Comparison of ENCODE assay signal across 14 cellular contexts in genomic region chr17:76277300-76278267, GRCh38. TPM values are rescaled to one million over a fixed set of nuclear protein-coding genes. Genes with fewer than 3 reads are reported as not detected.
DNase-seq lines count a peak whose midpoint lies in the region; ATAC-seq, FAIRE-seq and TF ChIP-seq lines count a peak whose summit lies in the region.
"Had no signal": no experiment of that assay in that cellular context is flagged by ENCODE, and none has a peak within 500 bp of the region (broad histone marks: within the 10 kb centered on the region; RNA-seq: fewer than 3 reads in every experiment).

No MANE protein-coding gene starts in this region.

- no peaks in the 10 kb centered on the region for H3K79me2 ChIP-seq in HepG2 (ENCODE audit: insufficient read depth, low read length)

- no peak overlapping the region for H3K4me3 ChIP-seq in CD4-positive, CD25-positive, alpha-beta regulatory T cell (ENCODE audit: low read depth, low read length)
- no peak overlapping the region for H3K4me3 ChIP-seq in HepG2 (replicated peaks in 1 of 3; ENCODE audit: insufficient read depth in 1 of 3, low read depth in 2 of 3, low read length in 3 of 3)
- no peak overlapping the region for H3K4me3 ChIP-seq in Peyer's patch
- H3K4me3 ChIP-seq: dorsolateral prefrontal cortex had no signal

- POLR2A ChIA-PET in activated CD8-positive, alpha-beta T cell treated with anti-CD3 and anti-CD28 coated beads for 36 hours (lab: Charles Lee), result interaction anchor here (0.6 to 28.3 kb wide), 4 partner anchors 9 to 250 kb away, joined by 5 to 960 read pairs (median 16); partner anchors contain the start of genes EVPL, RNF157 and UBALD2
- POLR2A ChIA-PET in HepG2 (lab: Yijun Ruan, JAX), result no interaction called here

- peak overlapping the region; percentile 62 to 87 (median 65) for H3K27ac Mint-ChIP-seq in CD4-positive, CD25-positive, alpha-beta regulatory T cell
- H3K27ac Mint-ChIP-seq in activated CD8-positive, alpha-beta T cell treated with anti-CD3 and anti-CD28 coated beads for 36 hours, result peak overlapping the region; percentile 79
- H3K27ac Mint-ChIP-seq: CD8-positive, alpha-beta T cell had no signal

- TF ChIP-seq EP300 in HepG2 (IDR thresholded peaks at IDR 0.05; ENCODE audit: low read depth in 2 of 2, low read length in 2 of 2) (no peak), HepG2 (CRISPR knock-in tag; IDR thresholded peaks at IDR 0.05; ENCODE audit: borderline replicate concordance) (no peak)

- no TSS peak for BruUV-seq in HepG2 (replicated peaks; lab: Mats Ljungman, UMichigan)

- CTCF ChIA-PET in activated CD8-positive, alpha-beta T cell treated with anti-CD3 and anti-CD28 coated beads for 36 hours (lab: Charles Lee), result interaction anchor here (0.7 to 7.4 kb wide), 13 partner anchors 11 to 264 kb away, joined by 3 to 236 read pairs (median 22); partner anchors contain the start of gene UBALD2
- CTCF ChIA-PET in HepG2 (lab: Yijun Ruan, JAX; ENCODE audit: low intra/inter-chr PET ratio, low total read pairs), result no interaction called here

- no peak overlapping the region for H3K4me2 ChIP-seq in HepG2 (ENCODE audit: low read depth, low read length)

- H2AFZ ChIP-seq in HepG2 (ENCODE audit: low read length), result no peak overlapping the region

- H3K36me3 ChIP-seq in CD4-positive, CD25-positive, alpha-beta regulatory T cell (ENCODE audit: control insufficient read depth, insufficient read depth, low read length), result no peaks in the 10 kb centered on the region
- no peaks in the 10 kb centered on the region for H3K36me3 ChIP-seq in HepG2 (replicated peaks in 1 of 2; ENCODE audit: control insufficient read depth in 1 of 2, insufficient read depth in 2 of 2, low read length in 2 of 2)
- H3K36me3 ChIP-seq in Peyer's patch, result no peaks in the 10 kb centered on the region

- no peak for ATAC-seq in CD4-positive, CD25-positive, alpha-beta regulatory T cell (ENCODE audit: low read depth in 2 of 2)
- no peak for ATAC-seq in activated CD8-positive, alpha-beta T cell treated with anti-CD3 and anti-CD28 coated beads for 36 hours
- no peak for ATAC-seq in HepG2
- no peak for ATAC-seq in GM21515 (IDR thresholded peaks at IDR 0.05; ENCODE audit: unreplicated experiment)
- no peak for ATAC-seq in HG02759 (IDR thresholded peaks at IDR 0.05; ENCODE audit: unreplicated experiment)
- ATAC-seq: CD8-positive, alpha-beta T cell; sciatic nerve had no signal

- H3K9me3 ChIP-seq in CD4-positive, CD25-positive, alpha-beta regulatory T cell (ENCODE audit: control insufficient read depth in 2 of 2, low read length in 2 of 2), result no peaks in the 10 kb centered on the region
- H3K9me3 ChIP-seq in HepG2 (ENCODE audit: low read length) (no peaks in the 10 kb centered on the region), Peyer's patch (no peaks in the 10 kb centered on the region)

- 88% methylated on average over 25 of the region's 31 CpGs for WGBS in HepG2 (ENCODE audit: low lambda C conversion rate)

- TF ChIP-seq RAD21 in HepG2 (CRISPR knock-in tag; IDR thresholded peaks at IDR 0.05), result no peak

- TF ChIP-seq POLR2A in HepG2 (IDR thresholded peaks at IDR 0.05; ENCODE audit: insufficient read depth in 1 of 2, low read depth in 2 of 2, low read length in 2 of 2), result no peak
- no peak for TF ChIP-seq POLR2A in Peyer's patch (IDR thresholded peaks at IDR 0.05)

- no peak overlapping the region for H3K9ac ChIP-seq in HepG2 (ENCODE audit: insufficient read depth, low read depth, low read length)

- no peaks in the 10 kb centered on the region for H4K20me1 ChIP-seq in HepG2 (ENCODE audit: insufficient read depth, low read length)

- H3K4me1 ChIP-seq in CD4-positive, CD25-positive, alpha-beta regulatory T cell (ENCODE audit: control insufficient read depth, insufficient read depth, low read length, poor library complexity, severe bottlenecking), result peaks cover 36% of the 10 kb centered on the region
- H3K4me1 ChIP-seq in HepG2 (ENCODE audit: insufficient read depth, low read length) (peaks cover 16% of the 10 kb centered on the region; the same call in 1 of the 2 replicates), Peyer's patch (peaks cover 0 to 12% (median 3%) of the 10 kb centered on the region in 4 donors)

- H3K4me3 Mint-ChIP-seq in CD4-positive, CD25-positive, alpha-beta regulatory T cell, result peak overlapping the region in 1 of 4 donors; percentile 27
- no peak overlapping the region for H3K4me3 Mint-ChIP-seq in activated CD8-positive, alpha-beta T cell treated with anti-CD3 and anti-CD28 coated beads for 36 hours
- H3K4me3 Mint-ChIP-seq: CD8-positive, alpha-beta T cell had no signal

- peak; percentile 31 for FAIRE-seq in GM18507 (lab: Jason Lieb, UNC)
- no peak for FAIRE-seq in HepG2 (lab: Jason Lieb, UNC)

- no peak overlapping the region for H3K27ac ChIP-seq in CD4-positive, CD25-positive, alpha-beta regulatory T cell (ENCODE audit: insufficient read depth, low read length, poor library complexity, severe bottlenecking)
- H3K27ac ChIP-seq in HepG2 (ENCODE audit: extremely low read length, insufficient read depth, low read length) (no peak overlapping the region), Peyer's patch (no peak overlapping the region)

- no peaks in the 10 kb centered on the region for H3K36me3 Mint-ChIP-seq in CD4-positive, CD25-positive, alpha-beta regulatory T cell
- no peaks in the 10 kb centered on the region for H3K36me3 Mint-ChIP-seq in activated CD8-positive, alpha-beta T cell treated with anti-CD3 and anti-CD28 coated beads for 36 hours (ENCODE audit: low read depth)
- H3K36me3 Mint-ChIP-seq: CD8-positive, alpha-beta T cell had no signal

- peaks cover 4 to 49% (median 15%) of the 10 kb centered on the region in 4 donors for H3K4me1 Mint-ChIP-seq in CD4-positive, CD25-positive, alpha-beta regulatory T cell
- H3K4me1 Mint-ChIP-seq in activated CD8-positive, alpha-beta T cell treated with anti-CD3 and anti-CD28 coated beads for 36 hours (ENCODE audit: low read depth), result peaks cover 42% of the 10 kb centered on the region

- in situ Hi-C loops in HepG2 (cut with HindIII; ENCODE audit: extremely low pct_ligation_motif_present, low pct_unique_long_range_greater_than_20kb), result loop anchor here (5.0 kb wide), 1 partner anchor 155 kb away; no protein-coding TSS in a partner anchor

- DNase-seq in CD4-positive, CD25-positive, alpha-beta regulatory T cell, result no peak
- DNase-seq in GM18507 (ENCODE audit: extremely low spot score, insufficient read length, low read depth) (no peak), HepG2 (ENCODE audit: low spot score) (no peak), Peyer's patch (no peak)
- DNase-seq in activated CD8-positive, alpha-beta T cell treated with anti-CD3 and anti-CD28 coated beads for 36 hours, result peak; percentile 20
- DNase-seq: CD8-positive, alpha-beta T cell; dorsolateral prefrontal cortex; NCI-H187 treated with DMSO at 0.1 percent for 48 hours; NCI-H524 treated with DMSO at 0.1 percent for 48 hours; stimulated activated CD4-positive, alpha-beta T cell treated with anti-CD3 and anti-CD28 coated beads, Interleukin-4, amount 100 ng/mL, for 24 hours had no signal

- intact Hi-C loops in activated CD8-positive, alpha-beta T cell treated with anti-CD3 and anti-CD28 coated beads for 36 hours (cut with micrococcal nuclease), result loop anchor here (2.0 kb wide), 1 partner anchor 157 kb away; no protein-coding TSS in a partner anchor
- intact Hi-C loops in HepG2 (cut with micrococcal nuclease; ENCODE audit: unreplicated experiment), result loop anchor here (10.0 kb wide), 1 partner anchor 93 kb away; no protein-coding TSS in a partner anchor

- H3K9me3 Mint-ChIP-seq in CD4-positive, CD25-positive, alpha-beta regulatory T cell, result no peaks in the 10 kb centered on the region
- no peaks in the 10 kb centered on the region for H3K9me3 Mint-ChIP-seq in activated CD8-positive, alpha-beta T cell treated with anti-CD3 and anti-CD28 coated beads for 36 hours
- H3K9me3 Mint-ChIP-seq: CD8-positive, alpha-beta T cell; neural crest cell had no signal

- TF ChIP-seq CTCF in activated CD8-positive, alpha-beta T cell treated with anti-CD3 and anti-CD28 coated beads for 36 hours (IDR thresholded peaks at IDR 0.05), result no peak
- TF ChIP-seq CTCF in HepG2 (CRISPR knock-in tag; IDR thresholded peaks at IDR 0.05) (no peak), Peyer's patch (IDR thresholded peaks at IDR 0.05) (no peak)

- no peaks in the 10 kb centered on the region for H3K27me3 Mint-ChIP-seq in CD4-positive, CD25-positive, alpha-beta regulatory T cell
- H3K27me3 Mint-ChIP-seq in activated CD8-positive, alpha-beta T cell treated with anti-CD3 and anti-CD28 coated beads for 36 hours, result no peaks in the 10 kb centered on the region

- no peaks in the 10 kb centered on the region for H3K27me3 ChIP-seq in CD4-positive, CD25-positive, alpha-beta regulatory T cell (ENCODE audit: control insufficient read depth, insufficient read depth, low read length)
- H3K27me3 ChIP-seq in HepG2 (ENCODE audit: control insufficient read depth in 1 of 2, insufficient read depth in 2 of 2, low read length in 2 of 2), result no peaks in the 10 kb centered on the region
- H3K27me3 ChIP-seq in Peyer's patch, result no peaks in the 10 kb centered on the region
- H3K27me3 ChIP-seq: dorsolateral prefrontal cortex had no signal

RNA-seq across cellular contexts. Expression of gene UBALD2, which starts 12.4 kb away (rescaled TPM):
- 247 TPM for total RNA-seq in CD4-positive, CD25-positive, alpha-beta regulatory T cell
- polyA plus RNA-seq in CD4-positive, CD25-positive, alpha-beta regulatory T cell, result 1 to 10 TPM; 3.9 to 9.2 (median 7.3) TPM
- 100 to 1,000 TPM; 267 to 270 TPM for total RNA-seq in activated CD8-positive, alpha-beta T cell treated with anti-CD3 and anti-CD28 coated beads for 36 hours
- total RNA-seq in HepG2 (2016; rRNA removed; fragmentation: Illumina TruSeq; extraction: Trizol) (3.3 and 5.3 TPM in 2 replicates), Peyer's patch (10 to 100 TPM; 14.0 to 74.1 (median 50.4) TPM)
- 6.8 and 10.0 TPM in 2 replicates for total RNA-seq in HepG2 (2016; cell fraction: cytosol; rRNA removed; fragmentation: Illumina TruSeq; extraction: Trizol; ENCODE audit: low read depth)
- total RNA-seq in HepG2 (2016; cell fraction: insoluble cytoplasmic fraction; rRNA removed; fragmentation: Illumina TruSeq; extraction: Trizol), result 4.4 and 4.5 TPM in 2 replicates
- total RNA-seq in HepG2 (2016; cell fraction: membrane; rRNA removed; fragmentation: Illumina TruSeq; extraction: Trizol), result 9.1 and 9.4 TPM in 2 replicates
- 2.6 and 3.2 TPM in 2 replicates for total RNA-seq in HepG2 (2016; cell fraction: nucleus; rRNA removed; fragmentation: Illumina TruSeq; extraction: Trizol)
- polyA plus RNA-seq in HepG2 (2011; rRNA removed), result 50.5 and 89.7 TPM in 2 replicates
- polyA plus RNA-seq in HepG2 (2011; cell fraction: cytosol; rRNA removed), result 14.6 and 28.0 TPM in 2 replicates
- polyA plus RNA-seq in HepG2 (2011; cell fraction: nucleus; rRNA removed), result 19.7 and 23.1 TPM in 2 replicates
- polyA plus RNA-seq in HepG2 (2012), result 16.6 and 21.8 TPM in 2 replicates
- 26.5 and 33.4 TPM in 2 replicates for polyA plus RNA-seq in HepG2 (2016; cell fraction: cytosol; fragmentation: Illumina TruSeq; extraction: Trizol; ENCODE audit: low read depth)
- 15.4 and 17.2 TPM in 2 replicates for polyA plus RNA-seq in HepG2 (2016; cell fraction: insoluble cytoplasmic fraction; fragmentation: Illumina TruSeq; extraction: Trizol; ENCODE audit: low read depth)
- 28.1 and 30.3 TPM in 2 replicates for polyA plus RNA-seq in HepG2 (2016; cell fraction: membrane; fragmentation: Illumina TruSeq; extraction: Trizol; ENCODE audit: low read depth)
- polyA plus RNA-seq in HepG2 (2016; cell fraction: nucleus; fragmentation: Illumina TruSeq; extraction: Trizol; ENCODE audit: insufficient read depth, low read depth), result 8.4 and 13.3 TPM in 2 replicates
- polyA minus RNA-seq in HepG2 (2011; rRNA and poly(A)+ RNA removed; ENCODE audit: low replicate concordance), result 24.6 and 37.9 TPM in 2 replicates
- polyA minus RNA-seq in HepG2 (2011; cell fraction: cytosol; rRNA and poly(A)+ RNA removed), result 14.7 and 29.2 TPM in 2 replicates
- 4.2 and 7.1 TPM in 2 replicates for polyA minus RNA-seq in HepG2 (2011; cell fraction: nucleus; rRNA and poly(A)+ RNA removed)

RNA-seq across cellular contexts. Expression of gene QRICH2, which starts 30.5 kb away (rescaled TPM):
- total RNA-seq in CD4-positive, CD25-positive, alpha-beta regulatory T cell, result 2.2 TPM
- polyA plus RNA-seq in CD4-positive, CD25-positive, alpha-beta regulatory T cell, result under 1 TPM in 1 of 4 donors, not detected in 3; 0.50 TPM
- total RNA-seq in activated CD8-positive, alpha-beta T cell treated with anti-CD3 and anti-CD28 coated beads for 36 hours, result under 1 TPM; 0.49 to 0.52 TPM
- total RNA-seq in HepG2 (2016; rRNA removed; fragmentation: Illumina TruSeq; extraction: Trizol), result 2.7 and 3.7 TPM in 2 replicates
- 3.1 and 3.3 TPM in 2 replicates for total RNA-seq in HepG2 (2016; cell fraction: cytosol; rRNA removed; fragmentation: Illumina TruSeq; extraction: Trizol; ENCODE audit: low read depth)
- total RNA-seq in HepG2 (2016; cell fraction: insoluble cytoplasmic fraction; rRNA removed; fragmentation: Illumina TruSeq; extraction: Trizol), result 2.3 and 3.7 TPM in 2 replicates
- 4.0 and 4.5 TPM in 2 replicates for total RNA-seq in HepG2 (2016; cell fraction: membrane; rRNA removed; fragmentation: Illumina TruSeq; extraction: Trizol)
- 4.4 and 6.1 TPM in 2 replicates for total RNA-seq in HepG2 (2016; cell fraction: nucleus; rRNA removed; fragmentation: Illumina TruSeq; extraction: Trizol)
- polyA plus RNA-seq in HepG2 (2011; rRNA removed), result 5.7 and 11.5 TPM in 2 replicates
- polyA plus RNA-seq in HepG2 (2011; cell fraction: cytosol; rRNA removed), result 3.4 and 3.8 TPM in 2 replicates
- polyA plus RNA-seq in HepG2 (2011; cell fraction: nucleus; rRNA removed), result 58.0 and 60.6 TPM in 2 replicates
- 1.5 and 7.5 TPM in 2 replicates for polyA plus RNA-seq in HepG2 (2012)
- polyA plus RNA-seq in HepG2 (2016; cell fraction: cytosol; fragmentation: Illumina TruSeq; extraction: Trizol; ENCODE audit: low read depth), result 0.94 and 1.1 TPM in 2 replicates
- 1.2 TPM in 2 replicates for polyA plus RNA-seq in HepG2 (2016; cell fraction: insoluble cytoplasmic fraction; fragmentation: Illumina TruSeq; extraction: Trizol; ENCODE audit: low read depth)
- 1.0 and 1.5 TPM in 2 replicates for polyA plus RNA-seq in HepG2 (2016; cell fraction: membrane; fragmentation: Illumina TruSeq; extraction: Trizol; ENCODE audit: low read depth)
- 10.2 and 12.1 TPM in 2 replicates for polyA plus RNA-seq in HepG2 (2016; cell fraction: nucleus; fragmentation: Illumina TruSeq; extraction: Trizol; ENCODE audit: insufficient read depth, low read depth)
- polyA minus RNA-seq in HepG2 (2011; rRNA and poly(A)+ RNA removed; ENCODE audit: low replicate concordance), result 6.3 and 21.9 TPM in 2 replicates
- 2.5 and 3.3 TPM in 2 replicates for polyA minus RNA-seq in HepG2 (2011; cell fraction: cytosol; rRNA and poly(A)+ RNA removed)
- 12.0 and 17.0 TPM in 2 replicates for polyA minus RNA-seq in HepG2 (2011; cell fraction: nucleus; rRNA and poly(A)+ RNA removed)
- total RNA-seq in Peyer's patch, result 10 to 100 TPM in 1 of 4 donors, 1 to 10 TPM in 3; 1.2 to 10.7 (median 3.1) TPM

RNA-seq across cellular contexts. Expression of gene RNF157, which starts 37.3 kb away (rescaled TPM):
- 17.7 TPM for total RNA-seq in CD4-positive, CD25-positive, alpha-beta regulatory T cell
- polyA plus RNA-seq in CD4-positive, CD25-positive, alpha-beta regulatory T cell, result 1 to 10 TPM; 3.3 to 5.6 (median 4.3) TPM
- 10 to 100 TPM; 37.2 to 44.5 TPM for total RNA-seq in activated CD8-positive, alpha-beta T cell treated with anti-CD3 and anti-CD28 coated beads for 36 hours
- total RNA-seq in HepG2 (2016; rRNA removed; fragmentation: Illumina TruSeq; extraction: Trizol) (1.4 and 1.5 TPM in 2 replicates), Peyer's patch (100 to 1,000 TPM in 2 of 4 donors, 10 to 100 TPM in 2; 73.4 to 115 (median 106) TPM)
- total RNA-seq in HepG2 (2016; cell fraction: cytosol; rRNA removed; fragmentation: Illumina TruSeq; extraction: Trizol; ENCODE audit: low read depth), result 1.0 and 1.9 TPM in 2 replicates
- 1.5 and 2.1 TPM in 2 replicates for total RNA-seq in HepG2 (2016; cell fraction: insoluble cytoplasmic fraction; rRNA removed; fragmentation: Illumina TruSeq; extraction: Trizol)
- 3.1 and 3.6 TPM in 2 replicates for total RNA-seq in HepG2 (2016; cell fraction: membrane; rRNA removed; fragmentation: Illumina TruSeq; extraction: Trizol)
- 1.0 and 2.8 TPM in 2 replicates for total RNA-seq in HepG2 (2016; cell fraction: nucleus; rRNA removed; fragmentation: Illumina TruSeq; extraction: Trizol)
- polyA plus RNA-seq in HepG2 (2011; rRNA removed), result 0.44 and 0.82 TPM in 2 replicates
- 0.52 and 0.71 TPM in 2 replicates for polyA plus RNA-seq in HepG2 (2011; cell fraction: cytosol; rRNA removed)
- 0.42 TPM in 2 replicates for polyA plus RNA-seq in HepG2 (2011; cell fraction: nucleus; rRNA removed)
- 0.86 and 1.1 TPM in 2 replicates for polyA plus RNA-seq in HepG2 (2012)
- 1.7 and 2.0 TPM in 2 replicates for polyA plus RNA-seq in HepG2 (2016; cell fraction: cytosol; fragmentation: Illumina TruSeq; extraction: Trizol; ENCODE audit: low read depth)
- 1.9 and 2.1 TPM in 2 replicates for polyA plus RNA-seq in HepG2 (2016; cell fraction: insoluble cytoplasmic fraction; fragmentation: Illumina TruSeq; extraction: Trizol; ENCODE audit: low read depth)
- polyA plus RNA-seq in HepG2 (2016; cell fraction: membrane; fragmentation: Illumina TruSeq; extraction: Trizol; ENCODE audit: low read depth), result 3.0 and 5.1 TPM in 2 replicates
- polyA plus RNA-seq in HepG2 (2016; cell fraction: nucleus; fragmentation: Illumina TruSeq; extraction: Trizol; ENCODE audit: insufficient read depth, low read depth), result 1.8 and 3.8 TPM in 2 replicates
- 0.66 and 3.2 TPM in 2 replicates for polyA minus RNA-seq in HepG2 (2011; rRNA and poly(A)+ RNA removed; ENCODE audit: low replicate concordance)
- polyA minus RNA-seq in HepG2 (2011; cell fraction: cytosol; rRNA and poly(A)+ RNA removed), result 0.79 and 1.5 TPM in 2 replicates
- 0.77 and 0.99 TPM in 2 replicates for polyA minus RNA-seq in HepG2 (2011; cell fraction: nucleus; rRNA and poly(A)+ RNA removed)
